12 cellular contexts compared by ENCODE assay signal in genomic region chr10:33453081-33453850, GRCh38.
DNase-seq lines count a peak whose midpoint lies in the region; ATAC-seq lines count a peak whose summit lies in the region.
"Had no signal": no experiment of that assay in that cellular context is flagged by ENCODE, and none has a peak within 500 bp of the region (broad histone marks: within the 10 kb centered on the region; RNA-seq: fewer than 3 reads in every experiment).

No MANE protein-coding gene starts in this region.

- no peaks in the 10 kb centered on the region for H3K9me3 Mint-ChIP-seq in T-helper 2 cell treated with Interferon-gamma antibody and Interleukin-4, amounts not matched to agents 5 μg/mL and 100 μg/mL, for 36 hours

- DNase-seq in AG08395 (ENCODE audit: low spot score) (peak; percentile 58), LHCN-M2 (ENCODE audit: low read depth) (peak; percentile 75), SHP77 treated with DMSO at 0.1 percent for 48 hours (lab: John Stamatoyannopoulos, UW) (peak; percentile 20), glomerular visceral epithelial cell (ENCODE audit: extremely low spot score) (peak; percentile 91), left ventricle myocardium superior (no peak)
- DNase-seq in stimulated activated naive CD4-positive, alpha-beta T cell treated with Interleukin-2 at 50 U/mL for 16 hours (lab: John Stamatoyannopoulos, UW): no peak
- DNase-seq in T-helper 2 cell treated with Interferon-gamma antibody and Interleukin-4, amounts not matched to agents 5 μg/mL and 100 μg/mL, for 36 hours (ENCODE audit: low spot score): no peak
- DNase-seq: activated CD4-positive, alpha-beta T cell treated with anti-CD3 and anti-CD28 coated beads for 48 hours; KBM-7; stimulated activated CD4-positive, alpha-beta T cell treated with anti-CD3 and anti-CD28 coated beads, Interleukin-12 subunit alpha, Interleukin-12 subunit beta, amount 100 ng/mL, for 4 hours; transverse colon had no signal

- no peak overlapping the region for H3K27ac Mint-ChIP-seq in T-helper 2 cell treated with Interferon-gamma antibody and Interleukin-4, amounts not matched to agents 5 μg/mL and 100 μg/mL, for 36 hours

- H3K4me1 Mint-ChIP-seq in T-helper 2 cell treated with Interferon-gamma antibody and Interleukin-4, amounts not matched to agents 5 μg/mL and 100 μg/mL, for 36 hours (ENCODE audit: low read depth): no peaks in the 10 kb centered on the region

- H3K36me3 Mint-ChIP-seq in T-helper 2 cell treated with Interferon-gamma antibody and Interleukin-4, amounts not matched to agents 5 μg/mL and 100 μg/mL, for 36 hours (ENCODE audit: low read depth): no peaks in the 10 kb centered on the region

- ATAC-seq in HG03442 (IDR thresholded peaks at IDR 0.05; ENCODE audit: unreplicated experiment) (no peak), left ventricle myocardium superior (no peak)

- H3K4me3 Mint-ChIP-seq in T-helper 2 cell treated with Interferon-gamma antibody and Interleukin-4, amounts not matched to agents 5 μg/mL and 100 μg/mL, for 36 hours: no peak overlapping the region

- intact Hi-C loops in left ventricle myocardium superior (cut with micrococcal nuclease): no loop called here

- peaks cover 12% of the 10 kb centered on the region for H3K27me3 Mint-ChIP-seq in T-helper 2 cell treated with Interferon-gamma antibody and Interleukin-4, amounts not matched to agents 5 μg/mL and 100 μg/mL, for 36 hours (ENCODE audit: low read depth)

Comparison
In these comparisons a context has a peak if more than half of its experiments do, and no peak if none do; other contexts are left out.
1. DNase-seq: peak in AG08395 (single experiment), LHCN-M2 (single experiment), SHP77 treated with DMSO at 0.1 percent for 48 hours (single experiment) and glomerular visceral epithelial cell (single experiment); none in stimulated activated naive CD4-positive, alpha-beta T cell treated with Interleukin-2 at 50 U/mL for 16 hours (single experiment), T-helper 2 cell treated with Interferon-gamma antibody and Interleukin-4, amounts not matched to agents 5 μg/mL and 100 μg/mL, for 36 hours (single experiment) and left ventricle myocardium superior (single experiment).